ENCODE assay signal across 9 cellular contexts in genomic region chr3:8499181-8499611, GRCh38. TPM values are rescaled to one million over a fixed set of nuclear protein-coding genes. Genes with fewer than 3 reads are reported as not detected.
DNase-seq lines count a peak whose midpoint lies in the region; ATAC-seq lines count a peak whose summit lies in the region.
"Had no signal": no experiment of that assay in that cellular context is flagged by ENCODE, and none has a peak within 500 bp of the region (broad histone marks: within the 10 kb centered on the region; RNA-seq: fewer than 3 reads in every experiment).

No MANE protein-coding gene starts in this region.

- peak; percentile 9 for DNase-seq in NCI-H510A treated with DMSO at 0.1 percent for 48 hours (lab: John Stamatoyannopoulos, UW)
- no peak for DNase-seq in NCI-H510A (lab: John Stamatoyannopoulos, UW)
- peak in 48 of 61 donors; percentile 4 to 82 (median 48) for DNase-seq in caudate nucleus (lab: John Stamatoyannopoulos, UW)
- peak; percentile 32 for DNase-seq in left kidney (ENCODE audit: low read depth, low spot score)
- no peak for DNase-seq in activated CD4-positive, CD25-positive, alpha-beta regulatory T cell (lab: John Stamatoyannopoulos, UW)
- DNase-seq in SHP77 (lab: John Stamatoyannopoulos, UW), result no peak
- DNase-seq: GOT3 had no signal

- ATAC-seq in HG03439 (IDR thresholded peaks at IDR 0.05; ENCODE audit: unreplicated experiment), result no peak

- H3K27ac ChIP-seq in caudate nucleus (ENCODE audit: low read depth, low read length), result peak overlapping the region; percentile 88
- peak overlapping the region; percentile 79 for H3K27ac ChIP-seq in temporal lobe (ENCODE audit: low read depth, low read length)

RNA-seq across cellular contexts. Expression of gene LMCD1, which starts 2.4 kb away (rescaled TPM):
- total RNA-seq in temporal lobe, result 1.2 TPM

Comparison
In these comparisons a context has a peak if more than half of its experiments do, and no peak if none do; other contexts are left out.
1. DNase-seq: peak in NCI-H510A treated with DMSO at 0.1 percent for 48 hours (single experiment), caudate nucleus (48 of 61) and left kidney (single experiment); none in NCI-H510A (single experiment), activated CD4-positive, CD25-positive, alpha-beta regulatory T cell (0 of 4) and SHP77 (0 of 2).